Comparison of ENCODE assay signal across 8 cellular contexts in the genomic region with DNA sequence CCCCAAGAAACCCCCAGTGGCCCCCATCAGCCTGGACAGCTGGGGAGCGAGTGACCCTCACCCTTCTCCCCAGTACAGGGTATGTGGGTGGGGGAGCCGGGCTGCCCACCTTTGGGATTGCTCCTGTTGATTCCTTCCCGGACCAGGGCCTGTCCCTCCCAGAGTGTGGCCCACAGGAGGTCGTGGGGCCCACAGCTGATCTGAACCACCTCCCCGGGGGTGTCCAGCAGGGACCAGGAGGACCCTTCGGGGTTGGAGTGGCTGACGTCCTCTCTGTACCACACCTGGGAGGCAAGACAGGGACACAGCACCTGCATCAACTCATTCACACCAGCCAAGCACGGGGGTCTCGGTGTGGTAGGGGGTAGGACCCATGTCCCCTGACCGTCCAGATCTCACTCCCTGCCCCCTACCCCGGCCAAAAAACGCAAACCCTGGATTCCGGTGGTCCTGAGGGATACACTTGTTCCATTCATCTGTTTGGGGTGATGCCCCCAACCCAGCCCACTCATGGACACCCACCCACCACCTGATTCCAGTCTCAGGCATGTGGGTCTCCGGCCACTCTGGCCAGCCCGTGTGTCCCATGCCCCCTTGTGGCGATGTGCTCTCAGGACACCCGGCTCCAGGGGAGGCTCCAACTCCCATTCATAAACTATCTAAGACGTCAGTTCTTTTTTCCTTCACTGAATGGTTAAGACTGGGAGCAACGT. TPM values are rescaled to one million over a fixed set of nuclear protein-coding genes. Genes with fewer than 3 reads are reported as not detected.
DNase-seq lines count a peak whose midpoint lies in the region; ATAC-seq and TF ChIP-seq lines count a peak whose summit lies in the region.

No MANE protein-coding gene starts in this region.

- H3K9me3 Mint-ChIP-seq in stimulated activated memory B cell treated with anti-CD40 and anti-IgM and Interleukin-4, amounts not matched to agents 10 μg/mL and 1 μg/mL and 100 μg/mL, for 72 hours = no peaks in the 10 kb centered on the region

- H3K27me3 ChIP-seq in kidney epithelial cell (ENCODE audit: control insufficient read depth, insufficient read depth, low read length) (no peaks in the 10 kb centered on the region), thoracic aorta (replicated peaks; ENCODE audit: insufficient read depth) (no peaks in the 10 kb centered on the region)

- no peak overlapping the region for H3K27ac Mint-ChIP-seq in stimulated activated memory B cell treated with anti-CD40 and anti-IgM and Interleukin-4, amounts not matched to agents 10 μg/mL and 1 μg/mL and 100 μg/mL, for 72 hours

- peaks cover 8% of the 10 kb centered on the region for H3K4me1 Mint-ChIP-seq in stimulated activated memory B cell treated with anti-CD40 and anti-IgM and Interleukin-4, amounts not matched to agents 10 μg/mL and 1 μg/mL and 100 μg/mL, for 72 hours

- H3K27ac ChIP-seq in thoracic aorta = no peak overlapping the region

- TF ChIP-seq CTCF in kidney epithelial cell (IDR thresholded peaks at IDR 0.05; ENCODE audit: insufficient read depth, low read length, poor library complexity, severe bottlenecking) (peak; percentile 75), thoracic aorta (IDR thresholded peaks at IDR 0.05) (peak; percentile 39)

- no peaks in the 10 kb centered on the region for H3K4me1 ChIP-seq in thoracic aorta (ENCODE audit: control insufficient read depth in 1 of 2, low read depth in 2 of 2)

- H3K9me3 ChIP-seq in thoracic aorta = no peaks in the 10 kb centered on the region

- H3K36me3 Mint-ChIP-seq in stimulated activated memory B cell treated with anti-CD40 and anti-IgM and Interleukin-4, amounts not matched to agents 10 μg/mL and 1 μg/mL and 100 μg/mL, for 72 hours = peaks cover 91% of the 10 kb centered on the region

- ATAC-seq in GM19025 (IDR thresholded peaks at IDR 0.05; ENCODE audit: low read depth, unreplicated experiment) (peak; percentile 71), thoracic aorta (ENCODE audit: insufficient number of reproducible peaks, low FRiP score, low read depth) (no peak), HG03280 (IDR thresholded peaks at IDR 0.05; ENCODE audit: unreplicated experiment) (no peak)
- ATAC-seq in stimulated activated memory B cell treated with anti-CD40 and anti-IgM and Interleukin-4, amounts not matched to agents 10 μg/mL and 1 μg/mL and 100 μg/mL, for 72 hours = no peak

- no peak overlapping the region for H3K4me3 Mint-ChIP-seq in stimulated activated memory B cell treated with anti-CD40 and anti-IgM and Interleukin-4, amounts not matched to agents 10 μg/mL and 1 μg/mL and 100 μg/mL, for 72 hours

- H3K4me3 ChIP-seq in kidney epithelial cell (ENCODE audit: low read depth, low read length) (no peak overlapping the region), thoracic aorta (no peak overlapping the region)

- H3K27me3 Mint-ChIP-seq in stimulated activated memory B cell treated with anti-CD40 and anti-IgM and Interleukin-4, amounts not matched to agents 10 μg/mL and 1 μg/mL and 100 μg/mL, for 72 hours = no peaks in the 10 kb centered on the region

- DNase-seq in CD1c-positive myeloid dendritic cell (ENCODE audit: extremely low spot score) (peak; percentile 20), NCI-H146 (lab: John Stamatoyannopoulos, UW) (peak; percentile 24), astrocyte of the hippocampus (ENCODE audit: low read depth, low spot score) (peak; percentile 69), kidney epithelial cell (ENCODE audit: low read depth) (no peak), thoracic aorta (ENCODE audit: low spot score) (no peak)

- peaks cover 2% of the 10 kb centered on the region for H3K36me3 ChIP-seq in kidney epithelial cell (ENCODE audit: control insufficient read depth, insufficient read depth, low read length)
- H3K36me3 ChIP-seq in thoracic aorta = peaks cover 32% of the 10 kb centered on the region

RNA-seq across cellular contexts. Expression of gene TECPR1, which starts 10.9 kb away (rescaled TPM):
- total RNA-seq in kidney epithelial cell = 44.0 and 49.4 TPM in 2 replicates
- total RNA-seq in thoracic aorta = 10 to 100 TPM; 41.6 to 53.8 TPM

RNA-seq across cellular contexts. Expression of gene BHLHA15, which starts 29.9 kb away (rescaled TPM):
- total RNA-seq in kidney epithelial cell = 8.1 and 9.7 TPM in 2 replicates
- total RNA-seq in thoracic aorta = not detected

RNA-seq across cellular contexts. Expression of gene BRI3, which starts 40.4 kb away (rescaled TPM):
- 127 and 129 TPM in 2 replicates for total RNA-seq in kidney epithelial cell
- 100 to 1,000 TPM in 1 of 2 donors, 10 to 100 TPM in 1; 95.1 to 104 TPM for total RNA-seq in thoracic aorta

Comparison
In these comparisons a context has a peak if more than half of its experiments do, and no peak if none do; other contexts are left out.
1. DNase-seq: peak in CD1c-positive myeloid dendritic cell (single experiment), NCI-H146 (single experiment) and astrocyte of the hippocampus (single experiment); none in kidney epithelial cell (single experiment) and thoracic aorta (single experiment).